17 cellular contexts compared by ENCODE assay signal in genomic region chr1:45337630-45338320, GRCh38. TPM values are rescaled to one million over a fixed set of nuclear protein-coding genes. Genes with fewer than 3 reads are reported as not detected.
A peak's percentile ranks its signal among the peaks of the same experiment; 100 is the strongest.
DNase-seq lines count a peak whose midpoint lies in the region; ATAC-seq, FAIRE-seq and TF ChIP-seq lines count a peak whose summit lies in the region.
"Had no signal": no experiment of that assay in that cellular context is flagged by ENCODE, and none has a peak within 500 bp of the region (broad histone marks: within the 10 kb centered on the region; RNA-seq: fewer than 3 reads in every experiment).

No MANE protein-coding gene starts in this region.

- H3K36me3 Mint-ChIP-seq in T-helper 1 cell treated with Interleukin-12 subunit alpha and Interleukin-12 subunit beta and Interleukin-4 antibody, amounts not matched to agents 30 μg/mL and 1 μg/mL, for 36 hours (ENCODE audit: low read depth), result peaks cover 28% of the 10 kb centered on the region
- peaks cover 2% of the 10 kb centered on the region for H3K36me3 Mint-ChIP-seq in IgD-negative memory B cell
- H3K36me3 Mint-ChIP-seq in activated naive CD8-positive, alpha-beta T cell treated with anti-CD3 and anti-CD28 coated beads, Interleukin-2, amount 50 U/mL, for 24 hours (ENCODE audit: low read depth), result peaks cover 41% of the 10 kb centered on the region
- peaks cover 24% of the 10 kb centered on the region for H3K36me3 Mint-ChIP-seq in nephron progenitor cell (ENCODE audit: low read depth)

- peaks cover 50% of the 10 kb centered on the region for H3K4me1 Mint-ChIP-seq in T-helper 1 cell treated with Interleukin-12 subunit alpha and Interleukin-12 subunit beta and Interleukin-4 antibody, amounts not matched to agents 30 μg/mL and 1 μg/mL, for 36 hours (ENCODE audit: low read depth)
- peaks cover 16 to 38% (median 36%) of the 10 kb centered on the region in 3 donors for H3K4me1 Mint-ChIP-seq in IgD-negative memory B cell
- peaks cover 48% of the 10 kb centered on the region for H3K4me1 Mint-ChIP-seq in activated naive CD8-positive, alpha-beta T cell treated with anti-CD3 and anti-CD28 coated beads, Interleukin-2, amount 50 U/mL, for 24 hours
- H3K4me1 Mint-ChIP-seq in nephron progenitor cell, result peaks cover 70% of the 10 kb centered on the region

- TF ChIP-seq CTCF in nephron progenitor cell (IDR thresholded peaks at IDR 0.05), result no peak

- peak overlapping the region; percentile 99 for H3K4me3 Mint-ChIP-seq in T-helper 1 cell treated with Interleukin-12 subunit alpha and Interleukin-12 subunit beta and Interleukin-4 antibody, amounts not matched to agents 30 μg/mL and 1 μg/mL, for 36 hours
- H3K4me3 Mint-ChIP-seq in IgD-negative memory B cell (peak overlapping the region; percentile 1 to 100 (median 52)), nephron progenitor cell (peak overlapping the region; percentile 58)
- peak overlapping the region; percentile 100 for H3K4me3 Mint-ChIP-seq in activated naive CD8-positive, alpha-beta T cell treated with anti-CD3 and anti-CD28 coated beads, Interleukin-2, amount 50 U/mL, for 24 hours

- DNase-seq in T-helper 1 cell (no peak), nephron progenitor cell (no peak), urothelium cell line (ENCODE audit: low spot score) (no peak), cerebellum (ENCODE audit: low spot score) (no peak)
- DNase-seq in activated naive CD8-positive, alpha-beta T cell treated with anti-CD3 and anti-CD28 coated beads, Interleukin-2, amount 50 U/mL, for 24 hours, result no peak
- DNase-seq: 8988T; activated CD4-positive, alpha-beta T cell treated with anti-CD3 and anti-CD28 coated beads for 48 hours; cerebellar nuclear complex; left ventricle myocardium superior; NCI-H345; OCI-M1; small intestine; substantia nigra; SW 1271 had no signal

- H3K27me3 Mint-ChIP-seq in T-helper 1 cell treated with Interleukin-12 subunit alpha and Interleukin-12 subunit beta and Interleukin-4 antibody, amounts not matched to agents 30 μg/mL and 1 μg/mL, for 36 hours (ENCODE audit: low read depth), result no peaks in the 10 kb centered on the region
- H3K27me3 Mint-ChIP-seq in IgD-negative memory B cell (no peaks in the 10 kb centered on the region), nephron progenitor cell (ENCODE audit: low read depth, poor library complexity) (peaks cover 5% of the 10 kb centered on the region)
- no peaks in the 10 kb centered on the region for H3K27me3 Mint-ChIP-seq in activated naive CD8-positive, alpha-beta T cell treated with anti-CD3 and anti-CD28 coated beads, Interleukin-2, amount 50 U/mL, for 24 hours

- ATAC-seq in activated naive CD8-positive, alpha-beta T cell treated with anti-CD3 and anti-CD28 coated beads, Interleukin-2, amount 50 U/mL, for 24 hours, result no peak
- no peak for ATAC-seq in GM21737 (IDR thresholded peaks at IDR 0.05; ENCODE audit: unreplicated experiment)
- ATAC-seq: left ventricle myocardium superior had no signal

- no peak for FAIRE-seq in urothelium cell line (lab: Jason Lieb, UNC)
- FAIRE-seq: small intestine had no signal

- H3K9me3 Mint-ChIP-seq in T-helper 1 cell treated with Interleukin-12 subunit alpha and Interleukin-12 subunit beta and Interleukin-4 antibody, amounts not matched to agents 30 μg/mL and 1 μg/mL, for 36 hours, result no peaks in the 10 kb centered on the region
- H3K9me3 Mint-ChIP-seq in IgD-negative memory B cell (no peaks in the 10 kb centered on the region), nephron progenitor cell (no peaks in the 10 kb centered on the region)
- peaks cover 4% of the 10 kb centered on the region for H3K9me3 Mint-ChIP-seq in activated naive CD8-positive, alpha-beta T cell treated with anti-CD3 and anti-CD28 coated beads, Interleukin-2, amount 50 U/mL, for 24 hours

- peak overlapping the region; percentile 10 for H3K27ac Mint-ChIP-seq in T-helper 1 cell treated with Interleukin-12 subunit alpha and Interleukin-12 subunit beta and Interleukin-4 antibody, amounts not matched to agents 30 μg/mL and 1 μg/mL, for 36 hours
- H3K27ac Mint-ChIP-seq in IgD-negative memory B cell, result peak overlapping the region in 2 of 3 donors; percentile 81 to 98
- H3K27ac Mint-ChIP-seq in activated naive CD8-positive, alpha-beta T cell treated with anti-CD3 and anti-CD28 coated beads, Interleukin-2, amount 50 U/mL, for 24 hours, result peak overlapping the region; percentile 43
- no peak overlapping the region for H3K27ac Mint-ChIP-seq in nephron progenitor cell

RNA-seq across cellular contexts. Expression of gene TOE1, which starts 2.2 kb away (rescaled TPM):
- polyA plus RNA-seq in IgD-negative memory B cell, result 18.6 TPM
- 8.5 TPM for total RNA-seq in cerebellum

RNA-seq across cellular contexts. Expression of gene MUTYH, which starts 2.5 kb away (rescaled TPM):
- polyA plus RNA-seq in IgD-negative memory B cell, result 21.1 TPM
- 18.4 TPM for total RNA-seq in cerebellum

RNA-seq across cellular contexts. Expression of gene HPDL, which starts 11.1 kb away (rescaled TPM):
- 1.3 TPM for polyA plus RNA-seq in IgD-negative memory B cell
- total RNA-seq in cerebellum, result 1.3 TPM
- total RNA-seq: left ventricle myocardium superior had no signal
